ENCODE assay signal across 1 cellular context in genomic region chr10:69497611-69498390, GRCh38.
TF ChIP-seq lines count a peak whose summit lies in the region.

No MANE protein-coding gene starts in this region.

TF ChIP-seq in K562, 482 proteins besides CTCF, POLR2A, EP300 and RAD21 (continued from another document):
- TF ChIP-seq E2F8 (IDR thresholded peaks at IDR 0.05; ENCODE audit: low read depth, partially characterized antibody) = no peak
- no peak for TF ChIP-seq CUX1 (CRISPR knock-in tag; IDR thresholded peaks at IDR 0.05)
- TF ChIP-seq KDM5B (IDR thresholded peaks at IDR 0.05; ENCODE audit: insufficient replicate concordance, low read depth, low read length) = no peak
- no peak for TF ChIP-seq ZNF740 (CRISPR knock-in tag; IDR thresholded peaks at IDR 0.05)
- no peak for TF ChIP-seq ZNF740 (tag; IDR thresholded peaks at IDR 0.05)
- TF ChIP-seq NR2F6 (CRISPR knock-in tag; IDR thresholded peaks at IDR 0.05) = no peak
- TF ChIP-seq MAFK (IDR thresholded peaks at IDR 0.05; ENCODE audit: low read length) = no peak
- TF ChIP-seq SMARCB1 (IDR thresholded peaks at IDR 0.05; ENCODE audit: insufficient read length, low read depth) = no peak
- no peak for TF ChIP-seq ZNF224 (CRISPR knock-in tag; IDR thresholded peaks at IDR 0.05)
- TF ChIP-seq PRDM10 (IDR thresholded peaks at IDR 0.05; ENCODE audit: partially characterized antibody) = no peak
